Comparison of ENCODE assay signal across 1 cellular context in genomic region chr1:203324103-203325003, GRCh38.
TF ChIP-seq lines count a peak whose summit lies in the region.

No MANE protein-coding gene starts in this region.

TF ChIP-seq in GM12878, 131 proteins besides CTCF, POLR2A, EP300 and RAD21 (continued from another document):
- TF ChIP-seq SPI1 (IDR thresholded peaks at IDR 0.05; ENCODE audit: borderline replicate concordance, insufficient read depth, low read depth, low read length) (0 out of 2 replicates have a peak, but pooled peaks have one; percentile 4), WRNIP1 (IDR thresholded peaks at IDR 0.05; ENCODE audit: borderline replicate concordance, low read depth, low read length) (no peak), NR2F1 (conservative IDR thresholded peaks at IDR 0.05) (0 out of 2 replicates have a peak, but pooled peaks have one; percentile 21), SMARCA5 (IDR thresholded peaks at IDR 0.05) (peak; percentile 76), DPF2 (IDR thresholded peaks at IDR 0.05) (no peak; the same call in 1 of the 2 replicates), TBL1XR1 (IDR thresholded peaks at IDR 0.05; ENCODE audit: low read depth, low read length) (peak; percentile 33; the same call in 1 of the 2 replicates), CBFB (IDR thresholded peaks at IDR 0.05; ENCODE audit: low read depth) (no peak), JUND (IDR thresholded peaks at IDR 0.05; ENCODE audit: low read depth, low read length) (no peak)
- TF ChIP-seq, protein P1, sequence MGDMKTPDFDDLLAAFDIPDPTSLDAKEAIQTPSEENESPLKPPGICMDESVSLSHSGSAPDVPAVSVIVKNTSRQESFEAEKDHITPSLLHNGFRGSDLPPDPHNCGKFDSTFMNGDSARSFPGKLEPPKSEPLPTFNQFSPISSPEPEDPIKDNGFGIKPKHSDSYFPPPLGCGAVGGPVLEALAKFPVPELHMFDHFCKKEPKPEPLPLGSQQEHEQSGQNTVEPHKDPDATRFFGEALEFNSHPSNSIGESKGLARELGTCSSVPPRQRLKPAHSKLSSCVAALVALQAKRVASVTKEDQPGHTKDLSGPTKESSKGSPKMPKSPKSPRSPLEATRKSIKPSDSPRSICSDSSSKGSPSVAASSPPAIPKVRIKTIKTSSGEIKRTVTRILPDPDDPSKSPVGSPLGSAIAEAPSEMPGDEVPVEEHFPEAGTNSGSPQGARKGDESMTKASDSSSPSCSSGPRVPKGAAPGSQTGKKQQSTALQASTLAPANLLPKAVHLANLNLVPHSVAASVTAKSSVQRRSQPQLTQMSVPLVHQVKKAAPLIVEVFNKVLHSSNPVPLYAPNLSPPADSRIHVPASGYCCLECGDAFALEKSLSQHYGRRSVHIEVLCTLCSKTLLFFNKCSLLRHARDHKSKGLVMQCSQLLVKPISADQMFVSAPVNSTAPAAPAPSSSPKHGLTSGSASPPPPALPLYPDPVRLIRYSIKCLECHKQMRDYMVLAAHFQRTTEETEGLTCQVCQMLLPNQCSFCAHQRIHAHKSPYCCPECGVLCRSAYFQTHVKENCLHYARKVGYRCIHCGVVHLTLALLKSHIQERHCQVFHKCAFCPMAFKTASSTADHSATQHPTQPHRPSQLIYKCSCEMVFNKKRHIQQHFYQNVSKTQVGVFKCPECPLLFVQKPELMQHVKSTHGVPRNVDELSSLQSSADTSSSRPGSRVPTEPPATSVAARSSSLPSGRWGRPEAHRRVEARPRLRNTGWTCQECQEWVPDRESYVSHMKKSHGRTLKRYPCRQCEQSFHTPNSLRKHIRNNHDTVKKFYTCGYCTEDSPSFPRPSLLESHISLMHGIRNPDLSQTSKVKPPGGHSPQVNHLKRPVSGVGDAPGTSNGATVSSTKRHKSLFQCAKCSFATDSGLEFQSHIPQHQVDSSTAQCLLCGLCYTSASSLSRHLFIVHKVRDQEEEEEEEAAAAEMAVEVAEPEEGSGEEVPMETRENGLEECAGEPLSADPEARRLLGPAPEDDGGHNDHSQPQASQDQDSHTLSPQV (IDR thresholded peaks at IDR 0.05) = no peak
